17 cellular contexts compared by ENCODE assay signal in the genomic region with DNA sequence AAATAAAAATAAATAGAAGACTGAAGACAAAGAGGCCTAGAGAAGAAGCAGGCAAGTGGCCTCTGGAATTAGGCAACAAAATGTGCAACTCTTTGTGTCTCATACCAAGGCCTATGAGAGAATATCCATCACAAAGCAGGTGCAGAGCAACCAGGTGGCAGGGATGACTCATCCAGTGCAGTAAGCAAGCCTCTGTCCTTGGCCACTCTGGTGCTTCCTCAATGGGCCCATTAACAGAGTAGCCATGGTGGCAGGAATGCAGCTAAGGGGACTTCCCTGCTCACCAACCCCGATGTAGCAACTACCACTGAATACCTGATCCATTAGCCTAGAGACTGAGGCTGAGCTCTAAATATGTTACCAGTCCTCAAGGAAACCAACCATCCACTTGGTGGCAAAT. TPM values are rescaled to one million over a fixed set of nuclear protein-coding genes. Genes with fewer than 3 reads are reported as not detected.
DNase-seq lines count a peak whose midpoint lies in the region; ATAC-seq and TF ChIP-seq lines count a peak whose summit lies in the region.
"Had no signal": no experiment of that assay in that cellular context is flagged by ENCODE, and none has a peak within 500 bp of the region (broad histone marks: within the 10 kb centered on the region; RNA-seq: fewer than 3 reads in every experiment).

No MANE protein-coding gene starts in this region.

- 45% methylated on average over 1 of the region's 1 CpG for WGBS in HUES64

- intact Hi-C loops in left lung (cut with DNase I): no loop called here
- intact Hi-C loops in activated T-helper 2 cell treated with anti-CD3 and anti-CD28 coated beads, Interferon-gamma antibody, Interleukin-2, Interleukin-4, amounts not matched to agents 10 μg/mL and 5 μg/mL and 100 μg/mL, durations not matched to agents 14 hours and 24 hours and 36 hours (cut with micrococcal nuclease): no loop called here

- H3K4me3 Mint-ChIP-seq in activated T-helper 2 cell treated with anti-CD3 and anti-CD28 coated beads, Interferon-gamma antibody, Interleukin-2, Interleukin-4, amounts not matched to agents 10 μg/mL and 5 μg/mL and 100 μg/mL, durations not matched to agents 14 hours and 24 hours and 36 hours (ENCODE audit: low read depth): no peak overlapping the region
- H3K4me3 Mint-ChIP-seq: dendritic cell treated with granulocyte-macrophage colony-stimulating factor and Interleukin-4, amounts not matched to agents 40 ng/mL and 50 ng/mL, for 4 days; IgD-negative memory B cell; naive B cell; T-helper 1 cell treated with Interleukin-12 subunit alpha and Interleukin-12 subunit beta and Interleukin-4 antibody, amounts not matched to agents 30 μg/mL and 1 μg/mL, for 36 hours had no signal

- ATAC-seq in left lung: peak; percentile 52
- ATAC-seq: activated CD4-positive, CD25-positive, alpha-beta regulatory T cell treated with anti-CD3 and anti-CD28 coated beads, Interleukin-2, amount 50 U/mL, for 24 hours had no signal

- H3K27me3 ChIP-seq in HUES64 (ENCODE audit: insufficient read depth, low read length) (no peaks in the 10 kb centered on the region), left lung (no peaks in the 10 kb centered on the region)
- H3K27me3 ChIP-seq: testis had no signal

- H3K36me3 Mint-ChIP-seq in activated T-helper 2 cell treated with anti-CD3 and anti-CD28 coated beads, Interferon-gamma antibody, Interleukin-2, Interleukin-4, amounts not matched to agents 10 μg/mL and 5 μg/mL and 100 μg/mL, durations not matched to agents 14 hours and 24 hours and 36 hours (ENCODE audit: low read depth): peaks cover 2% of the 10 kb centered on the region
- H3K36me3 Mint-ChIP-seq: IgD-negative memory B cell, naive B cell had no signal

- peaks cover 10% of the 10 kb centered on the region for H3K4me1 ChIP-seq in HUES64 (ENCODE audit: insufficient read depth, low read length)
- peaks cover 0 to 27% of the 10 kb centered on the region in 2 donors for H3K4me1 ChIP-seq in left lung
- H3K4me1 ChIP-seq: testis had no signal

- H3K27ac ChIP-seq in HUES64 (ENCODE audit: low read depth, low read length) (peak overlapping the region; percentile 64), left lung (peak overlapping the region in 1 of 2 donors; percentile 34)
- H3K27ac ChIP-seq: left ventricle myocardium inferior, testis had no signal

- peak overlapping the region; percentile 52 for H3K9ac ChIP-seq in HUES64 (ENCODE audit: low read depth, low read length)

- DNase-seq in COLO668 (lab: John Stamatoyannopoulos, UW; ENCODE audit: unreplicated experiment) (peak; percentile 86), SW480 (ENCODE audit: low spot score) (peak; percentile 36), left lung (no peak), T-helper 1 cell (no peak), DMS79 treated with DMSO at 0.1 percent for 48 hours (lab: John Stamatoyannopoulos, UW) (no peak), AG08395 (ENCODE audit: low spot score) (no peak)
- DNase-seq in activated T-helper 2 cell treated with anti-CD3 and anti-CD28 coated beads, Interferon-gamma antibody, Interleukin-2, Interleukin-4, amounts not matched to agents 10 μg/mL and 5 μg/mL and 100 μg/mL, durations not matched to agents 14 hours and 24 hours and 36 hours (ENCODE audit: low spot score): no peak
- DNase-seq: activated naive CD4-positive, alpha-beta T cell; left ventricle myocardium inferior; naive B cell; NCI-H1092 treated with DMSO at 0.1 percent for 48 hours; testis had no signal

- peaks cover 23% of the 10 kb centered on the region for H3K4me1 Mint-ChIP-seq in activated T-helper 2 cell treated with anti-CD3 and anti-CD28 coated beads, Interferon-gamma antibody, Interleukin-2, Interleukin-4, amounts not matched to agents 10 μg/mL and 5 μg/mL and 100 μg/mL, durations not matched to agents 14 hours and 24 hours and 36 hours (ENCODE audit: low read depth)
- H3K4me1 Mint-ChIP-seq: naive B cell had no signal

- H3K27ac Mint-ChIP-seq in activated T-helper 2 cell treated with anti-CD3 and anti-CD28 coated beads, Interferon-gamma antibody, Interleukin-2, Interleukin-4, amounts not matched to agents 10 μg/mL and 5 μg/mL and 100 μg/mL, durations not matched to agents 14 hours and 24 hours and 36 hours: no peak overlapping the region
- H3K27ac Mint-ChIP-seq: dendritic cell treated with granulocyte-macrophage colony-stimulating factor and Interleukin-4, amounts not matched to agents 40 ng/mL and 50 ng/mL, for 4 days; IgD-negative memory B cell; T-helper 1 cell treated with Interleukin-12 subunit alpha and Interleukin-12 subunit beta and Interleukin-4 antibody, amounts not matched to agents 30 μg/mL and 1 μg/mL, for 36 hours had no signal

- no peaks in the 10 kb centered on the region for H3K27me3 Mint-ChIP-seq in activated T-helper 2 cell treated with anti-CD3 and anti-CD28 coated beads, Interferon-gamma antibody, Interleukin-2, Interleukin-4, amounts not matched to agents 10 μg/mL and 5 μg/mL and 100 μg/mL, durations not matched to agents 14 hours and 24 hours and 36 hours (ENCODE audit: low read depth)
- H3K27me3 Mint-ChIP-seq: dendritic cell treated with granulocyte-macrophage colony-stimulating factor and Interleukin-4, amounts not matched to agents 40 ng/mL and 50 ng/mL, for 4 days; IgD-negative memory B cell; naive B cell had no signal

- no peaks in the 10 kb centered on the region for H3K9me3 ChIP-seq in HUES64 (ENCODE audit: insufficient read depth, low read depth, low read length)
- no peaks in the 10 kb centered on the region for H3K9me3 ChIP-seq in left lung
- H3K9me3 ChIP-seq: left ventricle myocardium inferior, testis had no signal

- no peak for TF ChIP-seq CTCF in left lung (IDR thresholded peaks at IDR 0.05)

- no peak overlapping the region for H3K4me3 ChIP-seq in HUES64 (ENCODE audit: low read length)
- H3K4me3 ChIP-seq in left lung: no peak overlapping the region
- H3K4me3 ChIP-seq: left ventricle myocardium inferior, testis had no signal

- H3K36me3 ChIP-seq in HUES64 (ENCODE audit: insufficient read depth, low read length) (no peaks in the 10 kb centered on the region), left lung (no peaks in the 10 kb centered on the region)
- H3K36me3 ChIP-seq: left ventricle myocardium inferior had no signal

- no peaks in the 10 kb centered on the region for H3K9me3 Mint-ChIP-seq in activated T-helper 2 cell treated with anti-CD3 and anti-CD28 coated beads, Interferon-gamma antibody, Interleukin-2, Interleukin-4, amounts not matched to agents 10 μg/mL and 5 μg/mL and 100 μg/mL, durations not matched to agents 14 hours and 24 hours and 36 hours
- H3K9me3 Mint-ChIP-seq: dendritic cell treated with granulocyte-macrophage colony-stimulating factor and Interleukin-4, amounts not matched to agents 40 ng/mL and 50 ng/mL, for 4 days; IgD-negative memory B cell; naive B cell; T-helper 1 cell treated with Interleukin-12 subunit alpha and Interleukin-12 subunit beta and Interleukin-4 antibody, amounts not matched to agents 30 μg/mL and 1 μg/mL, for 36 hours had no signal

RNA-seq across cellular contexts. Expression of a gene that starts 11.0 kb away (rescaled TPM):
- 4.3 TPM for polyA plus RNA-seq in HUES64 (2013, experiment 1 of 2)
- polyA plus RNA-seq in HUES64 (2013, experiment 2 of 2): 6.8 TPM
- total RNA-seq in left lung: 10 to 100 TPM; 29.1 to 38.0 TPM
- 17.1 and 17.4 TPM in 2 replicates for total RNA-seq in activated T-helper 2 cell treated with anti-CD3 and anti-CD28 coated beads, Interferon-gamma antibody, Interleukin-2, Interleukin-4, amounts not matched to agents 10 μg/mL and 5 μg/mL and 100 μg/mL, durations not matched to agents 14 hours and 24 hours and 36 hours

Comparison
In these comparisons a context has a peak if more than half of its experiments do, and no peak if none do; other contexts are left out.
1. DNase-seq: peak in COLO668 (single experiment) and SW480 (single experiment); none in left lung (0 of 2), T-helper 1 cell (0 of 5), activated T-helper 2 cell treated with anti-CD3 and anti-CD28 coated beads, Interferon-gamma antibody, Interleukin-2, Interleukin-4, amounts not matched to agents 10 μg/mL and 5 μg/mL and 100 μg/mL, durations not matched to agents 14 hours and 24 hours and 36 hours (single experiment), DMS79 treated with DMSO at 0.1 percent for 48 hours (single experiment) and AG08395 (single experiment).